Comparison of ENCODE assay signal across 2 cellular contexts in genomic region chr1:203937678-203938330, GRCh38.
A peak's percentile ranks its signal among the peaks of the same experiment; 100 is the strongest.
TF ChIP-seq lines count a peak whose summit lies in the region.

No MANE protein-coding gene starts in this region.

TF ChIP-seq in GM23338, 12 proteins besides CTCF, POLR2A, EP300 and RAD21:
- TF ChIP-seq ZNF114 (CRISPR knock-in tag; IDR thresholded peaks at IDR 0.05): no peak
- no peak for TF ChIP-seq EZH2phosphoT487 (IDR thresholded peaks at IDR 0.05; ENCODE audit: unreplicated experiment)
- no peak for TF ChIP-seq ZNF331 (CRISPR knock-in tag; IDR thresholded peaks at IDR 0.05; ENCODE audit: low read depth)
- no peak for TF ChIP-seq CREB1 (CRISPR knock-in tag; IDR thresholded peaks at IDR 0.05; ENCODE audit: low read depth)
- TF ChIP-seq, protein P1, sequence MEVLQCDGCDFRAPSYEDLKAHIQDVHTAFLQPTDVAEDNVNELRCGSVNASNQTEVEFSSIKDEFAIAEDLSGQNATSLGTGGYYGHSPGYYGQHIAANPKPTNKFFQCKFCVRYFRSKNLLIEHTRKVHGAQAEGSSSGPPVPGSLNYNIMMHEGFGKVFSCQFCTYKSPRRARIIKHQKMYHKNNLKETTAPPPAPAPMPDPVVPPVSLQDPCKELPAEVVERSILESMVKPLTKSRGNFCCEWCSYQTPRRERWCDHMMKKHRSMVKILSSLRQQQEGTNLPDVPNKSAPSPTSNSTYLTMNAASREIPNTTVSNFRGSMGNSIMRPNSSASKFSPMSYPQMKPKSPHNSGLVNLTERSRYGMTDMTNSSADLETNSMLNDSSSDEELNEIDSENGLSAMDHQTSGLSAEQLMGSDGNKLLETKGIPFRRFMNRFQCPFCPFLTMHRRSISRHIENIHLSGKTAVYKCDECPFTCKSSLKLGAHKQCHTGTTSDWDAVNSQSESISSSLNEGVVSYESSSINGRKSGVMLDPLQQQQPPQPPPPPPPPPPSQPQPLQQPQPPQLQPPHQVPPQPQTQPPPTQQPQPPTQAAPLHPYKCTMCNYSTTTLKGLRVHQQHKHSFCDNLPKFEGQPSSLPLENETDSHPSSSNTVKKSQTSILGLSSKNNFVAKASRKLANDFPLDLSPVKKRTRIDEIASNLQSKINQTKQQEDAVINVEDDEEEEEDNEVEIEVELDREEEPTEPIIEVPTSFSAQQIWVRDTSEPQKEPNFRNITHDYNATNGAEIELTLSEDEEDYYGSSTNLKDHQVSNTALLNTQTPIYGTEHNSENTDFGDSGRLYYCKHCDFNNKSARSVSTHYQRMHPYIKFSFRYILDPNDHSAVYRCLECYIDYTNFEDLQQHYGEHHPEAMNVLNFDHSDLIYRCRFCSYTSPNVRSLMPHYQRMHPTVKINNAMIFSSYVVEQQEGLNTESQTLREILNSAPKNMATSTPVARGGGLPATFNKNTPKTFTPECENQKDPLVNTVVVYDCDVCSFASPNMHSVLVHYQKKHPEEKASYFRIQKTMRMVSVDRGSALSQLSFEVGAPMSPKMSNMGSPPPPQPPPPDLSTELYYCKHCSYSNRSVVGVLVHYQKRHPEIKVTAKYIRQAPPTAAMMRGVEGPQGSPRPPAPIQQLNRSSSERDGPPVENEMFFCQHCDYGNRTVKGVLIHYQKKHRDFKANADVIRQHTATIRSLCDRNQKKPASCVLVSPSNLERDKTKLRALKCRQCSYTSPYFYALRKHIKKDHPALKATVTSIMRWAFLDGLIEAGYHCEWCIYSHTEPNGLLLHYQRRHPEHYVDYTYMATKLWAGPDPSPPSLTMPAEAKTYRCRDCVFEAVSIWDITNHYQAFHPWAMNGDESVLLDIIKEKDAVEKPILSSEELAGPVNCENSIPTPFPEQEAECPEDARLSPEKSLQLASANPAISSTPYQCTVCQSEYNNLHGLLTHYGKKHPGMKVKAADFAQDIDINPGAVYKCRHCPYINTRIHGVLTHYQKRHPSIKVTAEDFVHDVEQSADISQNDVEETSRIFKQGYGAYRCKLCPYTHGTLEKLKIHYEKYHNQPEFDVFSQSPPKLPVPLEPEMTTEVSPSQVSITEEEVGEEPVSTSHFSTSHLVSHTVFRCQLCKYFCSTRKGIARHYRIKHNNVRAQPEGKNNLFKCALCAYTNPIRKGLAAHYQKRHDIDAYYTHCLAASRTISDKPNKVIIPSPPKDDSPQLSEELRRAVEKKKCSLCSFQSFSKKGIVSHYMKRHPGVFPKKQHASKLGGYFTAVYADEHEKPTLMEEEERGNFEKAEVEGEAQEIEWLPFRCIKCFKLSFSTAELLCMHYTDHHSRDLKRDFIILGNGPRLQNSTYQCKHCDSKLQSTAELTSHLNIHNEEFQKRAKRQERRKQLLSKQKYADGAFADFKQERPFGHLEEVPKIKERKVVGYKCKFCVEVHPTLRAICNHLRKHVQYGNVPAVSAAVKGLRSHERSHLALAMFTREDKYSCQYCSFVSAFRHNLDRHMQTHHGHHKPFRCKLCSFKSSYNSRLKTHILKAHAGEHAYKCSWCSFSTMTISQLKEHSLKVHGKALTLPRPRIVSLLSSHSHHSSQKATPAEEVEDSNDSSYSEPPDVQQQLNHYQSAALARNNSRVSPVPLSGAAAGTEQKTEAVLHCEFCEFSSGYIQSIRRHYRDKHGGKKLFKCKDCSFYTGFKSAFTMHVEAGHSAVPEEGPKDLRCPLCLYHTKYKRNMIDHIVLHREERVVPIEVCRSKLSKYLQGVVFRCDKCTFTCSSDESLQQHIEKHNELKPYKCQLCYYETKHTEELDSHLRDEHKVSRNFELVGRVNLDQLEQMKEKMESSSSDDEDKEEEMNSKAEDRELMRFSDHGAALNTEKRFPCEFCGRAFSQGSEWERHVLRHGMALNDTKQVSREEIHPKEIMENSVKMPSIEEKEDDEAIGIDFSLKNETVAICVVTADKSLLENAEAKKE (CRISPR knock-in tag; IDR thresholded peaks at IDR 0.05): no peak
- TF ChIP-seq NANOG (IDR thresholded peaks at IDR 0.05; ENCODE audit: borderline replicate concordance): no peak
- no peak for TF ChIP-seq POLR2AphosphoS5 (IDR thresholded peaks at IDR 0.05; ENCODE audit: low read depth)

TF ChIP-seq in K562, 482 proteins besides CTCF, POLR2A, EP300 and RAD21:
- TF ChIP-seq OTX1 (CRISPR knock-in tag; IDR thresholded peaks at IDR 0.05) (peak; percentile 91), GTF2A2 (tag; IDR thresholded peaks at IDR 0.05) (no peak), TRIM24 (IDR thresholded peaks at IDR 0.05) (peak in 1 of 2 experiments; percentile 20; a peak in 1 of 4 replicates), BHLHE40 (IDR thresholded peaks at IDR 0.05; ENCODE audit: low read length) (peak; percentile 68), NR2C1 (IDR thresholded peaks at IDR 0.05) (no peak), NR2C1 (tag; IDR thresholded peaks at IDR 0.05) (no peak), RBBP5 (IDR thresholded peaks at IDR 0.05; ENCODE audit: borderline replicate concordance, insufficient read depth, low read length, poor library complexity, severe bottlenecking) (no peak), HLTF (IDR thresholded peaks at IDR 0.05) (0 out of 2 replicates have a peak, but pooled peaks have one; percentile 29), FOSL1 (tag; conservative IDR thresholded peaks at IDR 0.05) (no peak), ZNF24 (IDR thresholded peaks at IDR 0.05) (no peak), PURB (CRISPR knock-in tag; IDR thresholded peaks at IDR 0.05; ENCODE audit: low read depth) (no peak), YBX1 (IDR thresholded peaks at IDR 0.05) (no peak), ZKSCAN1 (IDR thresholded peaks at IDR 0.05; ENCODE audit: low read depth, low read length) (no peak), CBX2 (IDR thresholded peaks at IDR 0.05; ENCODE audit: insufficient read depth, low read length, poor library complexity, severe bottlenecking) (no peak), PTTG1 (tag; IDR thresholded peaks at IDR 0.05; ENCODE audit: low read depth) (no peak), ASH1L (IDR thresholded peaks at IDR 0.05; ENCODE audit: borderline replicate concordance, low read depth, partially characterized antibody) (peak; percentile 17), HBP1 (CRISPR knock-in tag; IDR thresholded peaks at IDR 0.05) (peak; percentile 79; the same call in 1 of the 2 replicates), ETS1 (conservative IDR thresholded peaks at IDR 0.05; ENCODE audit: control insufficient read depth, low read depth, low read length) (no peak), HDAC8 (tag; IDR thresholded peaks at IDR 0.05) (no peak), XRCC4 (IDR thresholded peaks at IDR 0.05; ENCODE audit: extremely low read depth, insufficient read depth, insufficient read length) (no peak), ZNF512 (tag; IDR thresholded peaks at IDR 0.05) (peak; percentile 99), RNF2 (IDR thresholded peaks at IDR 0.05) (no peak), ZSCAN29 (IDR thresholded peaks at IDR 0.05) (no peak), GATA2 (CRISPR knock-in tag; IDR thresholded peaks at IDR 0.05) (no peak), ELF4 (CRISPR knock-in tag; IDR thresholded peaks at IDR 0.05) (peak; percentile 49; the same call in 1 of the 2 replicates), THRB (CRISPR knock-in tag; conservative IDR thresholded peaks at IDR 0.05) (peak; percentile 72; the same call in 1 of the 2 replicates)
- TF ChIP-seq, protein P2, sequence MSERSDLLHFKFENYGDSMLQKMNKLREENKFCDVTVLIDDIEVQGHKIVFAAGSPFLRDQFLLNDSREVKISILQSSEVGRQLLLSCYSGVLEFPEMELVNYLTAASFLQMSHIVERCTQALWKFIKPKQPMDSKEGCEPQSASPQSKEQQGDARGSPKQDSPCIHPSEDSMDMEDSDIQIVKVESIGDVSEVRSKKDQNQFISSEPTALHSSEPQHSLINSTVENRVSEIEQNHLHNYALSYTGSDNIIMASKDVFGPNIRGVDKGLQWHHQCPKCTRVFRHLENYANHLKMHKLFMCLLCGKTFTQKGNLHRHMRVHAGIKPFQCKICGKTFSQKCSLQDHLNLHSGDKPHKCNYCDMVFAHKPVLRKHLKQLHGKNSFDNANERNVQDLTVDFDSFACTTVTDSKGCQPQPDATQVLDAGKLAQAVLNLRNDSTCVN (CRISPR knock-in tag; IDR thresholded peaks at IDR 0.05): peak; percentile 69
- TF ChIP-seq, protein P3, sequence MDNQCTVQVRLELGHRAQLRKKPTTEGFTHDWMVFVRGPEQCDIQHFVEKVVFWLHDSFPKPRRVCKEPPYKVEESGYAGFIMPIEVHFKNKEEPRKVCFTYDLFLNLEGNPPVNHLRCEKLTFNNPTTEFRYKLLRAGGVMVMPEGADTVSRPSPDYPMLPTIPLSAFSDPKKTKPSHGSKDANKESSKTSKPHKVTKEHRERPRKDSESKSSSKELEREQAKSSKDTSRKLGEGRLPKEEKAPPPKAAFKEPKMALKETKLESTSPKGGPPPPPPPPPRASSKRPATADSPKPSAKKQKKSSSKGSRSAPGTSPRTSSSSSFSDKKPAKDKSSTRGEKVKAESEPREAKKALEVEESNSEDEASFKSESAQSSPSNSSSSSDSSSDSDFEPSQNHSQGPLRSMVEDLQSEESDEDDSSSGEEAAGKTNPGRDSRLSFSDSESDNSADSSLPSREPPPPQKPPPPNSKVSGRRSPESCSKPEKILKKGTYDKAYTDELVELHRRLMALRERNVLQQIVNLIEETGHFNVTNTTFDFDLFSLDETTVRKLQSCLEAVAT (IDR thresholded peaks at IDR 0.05): 0 out of 4 replicates have a peak, but pooled peaks of 1 of the 2 experiments have one; percentile 22
- TF ChIP-seq, protein P4, sequence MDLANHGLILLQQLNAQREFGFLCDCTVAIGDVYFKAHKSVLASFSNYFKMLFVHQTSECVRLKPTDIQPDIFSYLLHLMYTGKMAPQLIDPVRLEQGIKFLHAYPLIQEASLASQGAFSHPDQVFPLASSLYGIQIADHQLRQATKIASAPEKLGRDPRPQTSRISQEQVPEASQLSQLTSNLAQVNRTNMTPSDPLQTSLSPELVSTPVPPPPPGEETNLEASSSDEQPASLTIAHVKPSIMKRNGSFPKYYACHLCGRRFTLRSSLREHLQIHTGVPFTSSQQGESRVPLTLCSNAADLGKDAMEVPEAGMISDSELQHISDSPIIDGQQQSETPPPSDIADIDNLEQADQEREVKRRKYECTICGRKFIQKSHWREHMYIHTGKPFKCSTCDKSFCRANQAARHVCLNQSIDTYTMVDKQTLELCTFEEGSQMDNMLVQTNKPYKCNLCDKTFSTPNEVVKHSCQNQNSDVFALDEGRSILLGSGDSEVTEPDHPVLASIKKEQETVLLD (IDR thresholded peaks at IDR 0.05): 0 out of 2 replicates have a peak, but pooled peaks have one; percentile 46
TF ChIP-seq in K562: peak in this region for 12.
